In genomic region chr2:82792316-82792715, GRCh38 we compare ENCODE assay signal across 27 cellular contexts.
"Had no signal": no experiment of that assay in that cellular context is flagged by ENCODE, and none has a peak within 500 bp of the region (broad histone marks: within the 10 kb centered on the region; RNA-seq: fewer than 3 reads in every experiment).

No MANE protein-coding gene starts in this region.

- H3K9me3 Mint-ChIP-seq: endodermal cell; mesothelial cell of epicardium; neural crest cell; stimulated activated naive CD8-positive, alpha-beta T cell treated with anti-CD3 and anti-CD28 coated beads, Interleukin-15, Interleukin-2, amounts not matched to agents 100 ng/mL and 50 ng/mL, for 24 hours had no signal

- H2AFZ ChIP-seq: parathyroid adenoma had no signal

- H3K27ac ChIP-seq: esophagus squamous epithelium, lower lobe of right lung, neutrophil, parathyroid adenoma, right lobe of liver, thyroid gland, vagina had no signal

- H3K9me3 ChIP-seq: esophagus squamous epithelium, lower lobe of right lung, mucosa of descending colon, neutrophil, right lobe of liver, thyroid gland, vagina had no signal

- H3K9ac ChIP-seq: parathyroid adenoma had no signal

- H3K27me3 ChIP-seq: esophagus squamous epithelium, neutrophil, right lobe of liver, thyroid gland, vagina had no signal

- H3K36me3 ChIP-seq: esophagus squamous epithelium, lower lobe of right lung, neutrophil, right lobe of liver, thyroid gland, vagina had no signal

- H3K36me3 Mint-ChIP-seq: memory B cell; mesothelial cell of epicardium; naive B cell; natural killer cell treated with Interleukin-12 subunit alpha and Interleukin-12 subunit beta and Interleukin-15 and Interleukin-18, amount 100 ng/mL, for 72 hours; stimulated activated naive B cell treated with anti-CD40 and anti-IgM and Interleukin-4, amounts not matched to agents 10 μg/mL and 1 μg/mL and 100 μg/mL, for 72 hours had no signal

- H3K4me3 Mint-ChIP-seq: endodermal cell; memory B cell; mesothelial cell of epicardium; naive B cell; natural killer cell treated with Interleukin-12 subunit alpha and Interleukin-12 subunit beta and Interleukin-15 and Interleukin-18, amount 100 ng/mL, for 72 hours; neural crest cell; stimulated activated naive B cell treated with anti-CD40 and anti-IgM and Interleukin-4, amounts not matched to agents 10 μg/mL and 1 μg/mL and 100 μg/mL, for 72 hours; stimulated activated naive CD8-positive, alpha-beta T cell treated with anti-CD3 and anti-CD28 coated beads, Interleukin-15, Interleukin-2, amounts not matched to agents 100 ng/mL and 50 ng/mL, for 24 hours had no signal

- H3K4me1 Mint-ChIP-seq: endodermal cell; memory B cell; naive B cell; stimulated activated naive B cell treated with anti-CD40 and anti-IgM and Interleukin-4, amounts not matched to agents 10 μg/mL and 1 μg/mL and 100 μg/mL, for 72 hours had no signal

- H3K27ac Mint-ChIP-seq: endodermal cell; memory B cell; mesothelial cell of epicardium; natural killer cell treated with Interleukin-12 subunit alpha and Interleukin-12 subunit beta and Interleukin-15 and Interleukin-18, amount 100 ng/mL, for 72 hours; progenitor cell of endocrine pancreas; stimulated activated naive B cell treated with anti-CD40 and anti-IgM and Interleukin-4, amounts not matched to agents 10 μg/mL and 1 μg/mL and 100 μg/mL, for 72 hours; stimulated activated naive CD8-positive, alpha-beta T cell treated with anti-CD3 and anti-CD28 coated beads, Interleukin-15, Interleukin-2, amounts not matched to agents 100 ng/mL and 50 ng/mL, for 24 hours had no signal

- H3K4me3 ChIP-seq: esophagus squamous epithelium, lower lobe of right lung, mucosa of descending colon, right lobe of liver, thyroid gland, vagina had no signal

- DNase-seq: cortex of kidney; effector CD8-positive, alpha-beta T cell; endodermal cell; esophagus squamous epithelium; foreskin melanocyte; hypothalamus; left ventricle myocardium superior; lower lobe of right lung; mucosa of descending colon; naive B cell; right lobe of liver; small intestine; stimulated activated CD4-positive, alpha-beta T cell treated with anti-CD3 and anti-CD28 coated beads, Interleukin-15, amount 100 ng/mL, for 24 hours; stimulated activated CD4-positive, alpha-beta T cell treated with anti-CD3 and anti-CD28 coated beads, Interleukin-2, amount 100 ng/mL, for 48 hours; stimulated activated naive B cell treated with anti-CD40 and anti-IgM and Interleukin-4, amounts not matched to agents 10 μg/mL and 1 μg/mL and 100 μg/mL, for 72 hours; thyroid gland; trophoblast cell had no signal

- H3K27me3 Mint-ChIP-seq: memory B cell; naive B cell; natural killer cell treated with Interleukin-12 subunit alpha and Interleukin-12 subunit beta and Interleukin-15 and Interleukin-18, amount 100 ng/mL, for 72 hours; progenitor cell of endocrine pancreas; stimulated activated naive B cell treated with anti-CD40 and anti-IgM and Interleukin-4, amounts not matched to agents 10 μg/mL and 1 μg/mL and 100 μg/mL, for 72 hours; stimulated activated naive CD8-positive, alpha-beta T cell treated with anti-CD3 and anti-CD28 coated beads, Interleukin-15, Interleukin-2, amounts not matched to agents 100 ng/mL and 50 ng/mL, for 24 hours had no signal

- H3K4me1 ChIP-seq: esophagus squamous epithelium, lower lobe of right lung, parathyroid adenoma, vagina had no signal

- H3K79me2 ChIP-seq: parathyroid adenoma had no signal

- FAIRE-seq: keratinocyte, small intestine had no signal

- ATAC-seq: left ventricle myocardium superior; lower lobe of right lung; mucosa of descending colon; natural killer cell treated with Interleukin-12 subunit alpha and Interleukin-12 subunit beta and Interleukin-15 and Interleukin-18, amount 100 ng/mL, for 72 hours; right lobe of liver; stimulated activated naive B cell treated with anti-CD40 and anti-IgM and Interleukin-4, amounts not matched to agents 10 μg/mL and 1 μg/mL and 100 μg/mL, for 72 hours had no signal
